In the genomic region with DNA sequence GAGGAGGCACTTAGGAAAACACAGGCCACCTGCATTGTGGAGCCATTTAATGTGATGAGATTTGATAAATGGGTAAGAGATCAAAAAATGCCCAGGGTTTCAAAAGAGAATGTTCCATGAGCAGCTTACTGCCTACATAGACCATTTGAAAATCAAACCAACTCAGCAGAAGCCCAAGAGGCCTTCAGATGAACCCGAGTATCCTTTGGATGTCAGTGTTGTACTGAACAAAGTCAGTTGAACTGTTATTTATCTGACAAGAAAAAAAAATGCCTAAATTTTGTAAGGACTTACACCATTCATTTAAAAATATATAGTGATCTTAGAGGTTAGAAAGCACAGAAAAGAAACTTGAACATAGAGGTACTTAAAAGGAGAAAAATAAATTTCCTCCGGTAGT, we compare ENCODE assay signal across 15 cellular contexts.
DNase-seq lines count a peak whose midpoint lies in the region; ATAC-seq and TF ChIP-seq lines count a peak whose summit lies in the region.
"Had no signal": no experiment of that assay in that cellular context is flagged by ENCODE, and none has a peak within 500 bp of the region (broad histone marks: within the 10 kb centered on the region; RNA-seq: fewer than 3 reads in every experiment).

No MANE protein-coding gene starts in this region.

- H3K9me3 Mint-ChIP-seq in effector memory CD8-positive, alpha-beta T cell, result no peaks in the 10 kb centered on the region
- H3K9me3 Mint-ChIP-seq: dendritic cell treated with granulocyte-macrophage colony-stimulating factor and Interleukin-4, amounts not matched to agents 40 ng/mL and 50 ng/mL, for 4 days had no signal

- no peak overlapping the region for H3K4me3 ChIP-seq in AG10803 (ENCODE audit: low read length)
- peak overlapping the region; percentile 85 for H3K4me3 ChIP-seq in HAP-1
- no peak overlapping the region for H3K4me3 ChIP-seq in effector memory CD4-positive, alpha-beta T cell (ENCODE audit: insufficient read depth, low read depth, low read length, poor library complexity, severe bottlenecking)

- H3K27me3 Mint-ChIP-seq in effector memory CD8-positive, alpha-beta T cell, result no peaks in the 10 kb centered on the region
- H3K27me3 Mint-ChIP-seq: dendritic cell treated with granulocyte-macrophage colony-stimulating factor and Interleukin-4, amounts not matched to agents 40 ng/mL and 50 ng/mL, for 4 days had no signal

- no peak overlapping the region for H3K27ac ChIP-seq in foreskin keratinocyte
- no peak overlapping the region for H3K27ac ChIP-seq in effector memory CD4-positive, alpha-beta T cell (ENCODE audit: insufficient read depth, low read length, poor library complexity, severe bottlenecking)
- H3K27ac ChIP-seq: adrenal gland, gastrocnemius medialis, sigmoid colon had no signal

- no peak overlapping the region for H3K4me3 Mint-ChIP-seq in effector memory CD8-positive, alpha-beta T cell
- H3K4me3 Mint-ChIP-seq: dendritic cell treated with granulocyte-macrophage colony-stimulating factor and Interleukin-4, amounts not matched to agents 40 ng/mL and 50 ng/mL, for 4 days had no signal

- H3K36me3 ChIP-seq in HAP-1 (replicated peaks), result no peaks in the 10 kb centered on the region; the same call in 1 of the 2 replicates
- no peaks in the 10 kb centered on the region for H3K36me3 ChIP-seq in effector memory CD4-positive, alpha-beta T cell (ENCODE audit: control insufficient read depth, insufficient read depth, low read length)
- H3K36me3 ChIP-seq: adrenal gland, gastrocnemius medialis, sigmoid colon had no signal

- H3K9me3 ChIP-seq in HAP-1, result no peaks in the 10 kb centered on the region
- no peaks in the 10 kb centered on the region for H3K9me3 ChIP-seq in effector memory CD4-positive, alpha-beta T cell (ENCODE audit: control insufficient read depth, low read length)
- H3K9me3 ChIP-seq: adrenal gland, gastrocnemius medialis, sigmoid colon had no signal

- TF ChIP-seq CTCF in AG10803 (conservative IDR thresholded peaks at IDR 0.05; ENCODE audit: low read length) (0 out of 2 replicates have a peak, but pooled peaks have one; percentile 6), foreskin keratinocyte (conservative IDR thresholded peaks at IDR 0.05) (peak; percentile 17)

- in situ Hi-C loops in HAP-1 (cut with MboI; ENCODE audit: low sequenced_read_pairs) (no loop called here), SK-MEL-5 (cut with HindIII; ENCODE audit: low pct_unique_long_range_greater_than_20kb, low sequenced_read_pairs) (no loop called here)

- DNase-seq in AG10803 (ENCODE audit: low read depth) (peak; percentile 11), HAP-1 (ENCODE audit: low spot score in 2 of 2) (no peak), SK-MEL-5 (ENCODE audit: low read depth, low spot score) (peak; percentile 22), foreskin keratinocyte (no peak), cerebellum (ENCODE audit: low spot score) (no peak)
- no peak for DNase-seq in effector memory CD4-positive, alpha-beta T cell
- no peak for DNase-seq in effector memory CD8-positive, alpha-beta T cell
- DNase-seq: adrenal gland; gastrocnemius medialis; GDM1; kidney; sigmoid colon; stimulated activated naive CD4-positive, alpha-beta T cell treated with Interleukin-2 at 50 U/mL for 16 hours had no signal

- peaks cover 12% of the 10 kb centered on the region for H3K36me3 Mint-ChIP-seq in effector memory CD8-positive, alpha-beta T cell (ENCODE audit: insufficient read depth)

- no peak overlapping the region for H3K27ac Mint-ChIP-seq in effector memory CD8-positive, alpha-beta T cell
- H3K27ac Mint-ChIP-seq: dendritic cell treated with granulocyte-macrophage colony-stimulating factor and Interleukin-4, amounts not matched to agents 40 ng/mL and 50 ng/mL, for 4 days had no signal

- H3K27me3 ChIP-seq in HAP-1 (ENCODE audit: low read depth) (no peaks in the 10 kb centered on the region), foreskin keratinocyte (no peaks in the 10 kb centered on the region)
- no peaks in the 10 kb centered on the region for H3K27me3 ChIP-seq in effector memory CD4-positive, alpha-beta T cell (replicated peaks; ENCODE audit: control insufficient read depth, insufficient read depth, low read length, poor library complexity, severe bottlenecking)
- H3K27me3 ChIP-seq: adrenal gland, gastrocnemius medialis, sigmoid colon had no signal

- H3K4me1 ChIP-seq in HAP-1, result peaks cover 8% of the 10 kb centered on the region; the same call in 1 of the 2 replicates
- H3K4me1 ChIP-seq in foreskin keratinocyte, result peaks cover 8% of the 10 kb centered on the region
- H3K4me1 ChIP-seq in effector memory CD4-positive, alpha-beta T cell (ENCODE audit: control insufficient read depth, insufficient read depth, low read length, poor library complexity, severe bottlenecking), result peaks cover 7% of the 10 kb centered on the region

- no peak for ATAC-seq in foreskin keratinocyte
- no peak for ATAC-seq in effector memory CD8-positive, alpha-beta T cell (replicated peaks)
- ATAC-seq in HG02798 (IDR thresholded peaks at IDR 0.05; ENCODE audit: poor library complexity, unreplicated experiment), result no peak
- ATAC-seq: gastrocnemius medialis had no signal

- H3K4me1 Mint-ChIP-seq in effector memory CD8-positive, alpha-beta T cell (ENCODE audit: low read depth in 2 of 2), result peaks cover 4 to 13% of the 10 kb centered on the region in 2 donors

Comparison
In these comparisons a context has a peak if more than half of its experiments do, and no peak if none do; other contexts are left out.
1. DNase-seq: peak in AG10803 (single experiment) and SK-MEL-5 (single experiment); none in HAP-1 (0 of 2), foreskin keratinocyte (0 of 2), effector memory CD4-positive, alpha-beta T cell (0 of 3), cerebellum (single experiment) and effector memory CD8-positive, alpha-beta T cell (0 of 3).